In genomic region chr18:52286675-52287074, GRCh38 we compare ENCODE assay signal across 19 cellular contexts. TPM values are rescaled to one million over a fixed set of nuclear protein-coding genes. Genes with fewer than 3 reads are reported as not detected.
A peak's percentile ranks its signal among the peaks of the same experiment; 100 is the strongest.
DNase-seq lines count a peak whose midpoint lies in the region; ATAC-seq, FAIRE-seq and TF ChIP-seq lines count a peak whose summit lies in the region.
"Had no signal": no experiment of that assay in that cellular context is flagged by ENCODE, and none has a peak within 500 bp of the region (broad histone marks: within the 10 kb centered on the region; RNA-seq: fewer than 3 reads in every experiment).

No MANE protein-coding gene starts in this region.

- H3K4me1 ChIP-seq in HUES48 (ENCODE audit: control insufficient read depth, insufficient read depth, low read length) (peaks cover 25% of the 10 kb centered on the region), H1 (replicated peaks in 1 of 4; ENCODE audit: control insufficient read depth in 3 of 4, insufficient read depth in 4 of 4, low read length in 3 of 4) (peaks cover 0 to 6% (median 0%) of the 10 kb centered on the region in 4 experiments; a peak in 3 of 7 replicates), neural progenitor cell (no peaks in the 10 kb centered on the region)
- H3K4me1 ChIP-seq: BE2C, HAP-1 had no signal

- H3K56ac ChIP-seq in H1 (replicated peaks; ENCODE audit: insufficient read length, low read depth, low read length), result no peak overlapping the region

- no peaks in the 10 kb centered on the region for H4K20me1 ChIP-seq in H1 (replicated peaks in 1 of 2; ENCODE audit: control insufficient read depth in 1 of 2, insufficient read depth in 2 of 2, low read length in 2 of 2)
- no peaks in the 10 kb centered on the region for H4K20me1 ChIP-seq in neural progenitor cell (ENCODE audit: low read depth)

- H2BK15ac ChIP-seq in H1 (ENCODE audit: low read length), result no peak overlapping the region

- 0 out of 4 replicates have a peak overlapping the region, but pooled peaks of 1 of the 2 experiments have one; percentile 34 for H3K4me2 ChIP-seq in H1 (ENCODE audit: insufficient read depth in 1 of 2, low read depth in 2 of 2, low read length in 2 of 2)
- H3K4me2 ChIP-seq in neural progenitor cell, result no peak overlapping the region

- H4K91ac ChIP-seq in H1 (replicated peaks; ENCODE audit: insufficient read length, low read length), result no peak overlapping the region

- CTCF ChIA-PET in H1 (lab: Charles Lee; ENCODE audit: partially characterized antibody), result interaction anchor here (0.9 to 1.3 kb wide), 3 partner anchors 28 to 618 kb away, joined by 3 read pairs; no protein-coding TSS in a partner anchor

- H3K9me3 ChIP-seq in HUES48 (ENCODE audit: control insufficient read depth, insufficient read depth, low read length) (no peaks in the 10 kb centered on the region), SK-N-MC (ENCODE audit: low read depth, low read length) (no peaks in the 10 kb centered on the region), H1 (ENCODE audit: insufficient read depth in 2 of 2, low read depth in 1 of 2, low read length in 1 of 2) (no peaks in the 10 kb centered on the region), neural progenitor cell (ENCODE audit: low read depth) (no peaks in the 10 kb centered on the region)
- H3K9me3 ChIP-seq: BE2C, HAP-1 had no signal

- no peak overlapping the region for H2AK5ac ChIP-seq in H1 (ENCODE audit: low read depth, low read length)

- H4K8ac ChIP-seq in H1 (ENCODE audit: extremely low read depth, insufficient read depth, low read length), result no peak overlapping the region

- no peaks in the 10 kb centered on the region for H3K79me2 ChIP-seq in H1 (ENCODE audit: control insufficient read depth in 1 of 2, insufficient read depth in 2 of 2, low read length in 2 of 2)
- H3K79me2 ChIP-seq in neural progenitor cell (ENCODE audit: low read depth), result no peaks in the 10 kb centered on the region

- no peak overlapping the region for H3K4me3 Mint-ChIP-seq in neural progenitor cell
- no peak overlapping the region for H3K4me3 Mint-ChIP-seq in stimulated activated naive B cell treated with anti-CD40 and anti-IgM and Interleukin-4, amounts not matched to agents 10 μg/mL and 1 μg/mL and 100 μg/mL, for 72 hours
- H3K4me3 Mint-ChIP-seq: CD4-positive, alpha-beta memory T cell had no signal

- no peak overlapping the region for H3K18ac ChIP-seq in H1 (ENCODE audit: extremely low read depth, low read length)

- no peak overlapping the region for H2BK12ac ChIP-seq in H1 (ENCODE audit: low read depth, low read length)

- POLR2A ChIA-PET in H1 (lab: Charles Lee; ENCODE audit: partially characterized antibody), result no interaction called here

- no peaks in the 10 kb centered on the region for H3F3A ChIP-seq in neural progenitor cell (ENCODE audit: low read depth)

- no peaks in the 10 kb centered on the region for H3K23me2 ChIP-seq in H1 (ENCODE audit: low read depth, low read length)

- 0 out of 2 replicates have a peak overlapping the region, but pooled peaks have one; percentile 34 for H2BK20ac ChIP-seq in H1 (ENCODE audit: low read length)

- no peak overlapping the region for H3K9ac ChIP-seq in HUES48 (ENCODE audit: low read depth, low read length)
- no peak overlapping the region for H3K9ac ChIP-seq in SK-N-MC (ENCODE audit: insufficient read length)
- H3K9ac ChIP-seq in H1 (replicated peaks in 1 of 4; ENCODE audit: extremely low read depth in 1 of 4, low read depth in 3 of 4, low read length in 3 of 4), result no peak overlapping the region
- H3K9ac ChIP-seq in neural progenitor cell, result no peak overlapping the region

- 72% methylated on average over 6 of the region's 6 CpGs; no CpG with 5 or more reads in 1 of the 2 experiments for WGBS in H1 (ENCODE audit: extremely low coverage in 1 of 2, insufficient coverage in 1 of 2, insufficient read length in 1 of 2, insufficient replicate concordance in 2 of 2, low coverage in 1 of 2, low lambda C conversion rate in 2 of 2, missing lambda C conversion rate in 1 of 2), 2 experiments

- DNase-seq in SK-N-MC (ENCODE audit: low read depth, low spot score), result no peak
- no peak for DNase-seq in H1 (ENCODE audit: low read depth in 1 of 2, low spot score in 2 of 2)
- DNase-seq in neural progenitor cell (ENCODE audit: low spot score), result no peak
- no peak for DNase-seq in stimulated activated naive B cell treated with anti-CD40 and anti-IgM and Interleukin-4, amounts not matched to agents 10 μg/mL and 1 μg/mL and 100 μg/mL, for 72 hours
- no peak for DNase-seq in NCI-H774 (lab: John Stamatoyannopoulos, UW)
- DNase-seq: BE2C; CD4-positive, alpha-beta memory T cell; DMS79; GOT3; IMR-90 had no signal

- no peak for FAIRE-seq in H1 (lab: Jason Lieb, UNC)
- FAIRE-seq: A204.1, GM12878 had no signal

- TF ChIP-seq RAD21 in H1 (IDR thresholded peaks at IDR 0.05 in 1 of 2, conservative IDR thresholded peaks at IDR 0.05 in 1 of 2; ENCODE audit: low read depth in 2 of 2, low read length in 2 of 2), result no peak

- H3K27me3 Mint-ChIP-seq in neural progenitor cell (ENCODE audit: insufficient read depth, low read depth), result no peaks in the 10 kb centered on the region
- no peaks in the 10 kb centered on the region for H3K27me3 Mint-ChIP-seq in stimulated activated naive B cell treated with anti-CD40 and anti-IgM and Interleukin-4, amounts not matched to agents 10 μg/mL and 1 μg/mL and 100 μg/mL, for 72 hours
- H3K27me3 Mint-ChIP-seq: CD4-positive, alpha-beta memory T cell had no signal

- ATAC-seq in GM18502 (IDR thresholded peaks at IDR 0.05; ENCODE audit: poor library complexity, unreplicated experiment) (no peak), HG03342 (IDR thresholded peaks at IDR 0.05; ENCODE audit: unreplicated experiment) (no peak)
- ATAC-seq in stimulated activated naive B cell treated with anti-CD40 and anti-IgM and Interleukin-4, amounts not matched to agents 10 μg/mL and 1 μg/mL and 100 μg/mL, for 72 hours (replicated peaks), result no peak
- ATAC-seq: GM12878 had no signal

- H3K14ac ChIP-seq in H1 (ENCODE audit: insufficient read length), result no peak overlapping the region

- no peak overlapping the region for H4K5ac ChIP-seq in H1 (ENCODE audit: insufficient read length, low read depth, low read length)

- H3K36me3 ChIP-seq in HUES48 (ENCODE audit: control insufficient read depth, insufficient read depth, low read length) (no peaks in the 10 kb centered on the region), SK-N-MC (ENCODE audit: insufficient read depth, low read length) (no peaks in the 10 kb centered on the region), H1 (ENCODE audit: control insufficient read depth in 2 of 4, insufficient read depth in 4 of 4, low read length in 3 of 4) (no peaks in the 10 kb centered on the region), neural progenitor cell (no peaks in the 10 kb centered on the region)
- H3K36me3 ChIP-seq: BE2C, HAP-1 had no signal

- H3K27me3 ChIP-seq in HUES48 (ENCODE audit: control insufficient read depth, insufficient read depth, low read length) (no peaks in the 10 kb centered on the region), H1 (replicated peaks in 1 of 4; ENCODE audit: control insufficient read depth in 3 of 4, extremely low read depth in 1 of 4, insufficient read depth in 3 of 4, low read length in 3 of 4) (no peaks in the 10 kb centered on the region; a peak in 1 of 7 replicates), neural progenitor cell (no peaks in the 10 kb centered on the region)
- H3K27me3 ChIP-seq: BE2C had no signal

- H3K27ac Mint-ChIP-seq in neural progenitor cell, result peak overlapping the region; percentile 7
- no peak overlapping the region for H3K27ac Mint-ChIP-seq in stimulated activated naive B cell treated with anti-CD40 and anti-IgM and Interleukin-4, amounts not matched to agents 10 μg/mL and 1 μg/mL and 100 μg/mL, for 72 hours
- H3K27ac Mint-ChIP-seq: CD4-positive, alpha-beta memory T cell had no signal

- H2BK5ac ChIP-seq in H1 (ENCODE audit: low read depth, low read length), result peak overlapping the region; percentile 64; the same call in 1 of the 2 replicates

- H3K79me1 ChIP-seq in H1 (ENCODE audit: low read depth, low read length), result no peaks in the 10 kb centered on the region

- H3K23ac ChIP-seq in H1 (ENCODE audit: insufficient read length), result no peak overlapping the region

- TF ChIP-seq EP300 in H1 (IDR thresholded peaks at IDR 0.05; ENCODE audit: borderline replicate concordance in 1 of 2, low read depth in 2 of 2, low read length in 2 of 2), result no peak

- H3K36me3 Mint-ChIP-seq in neural progenitor cell, result no peaks in the 10 kb centered on the region
- no peaks in the 10 kb centered on the region for H3K36me3 Mint-ChIP-seq in stimulated activated naive B cell treated with anti-CD40 and anti-IgM and Interleukin-4, amounts not matched to agents 10 μg/mL and 1 μg/mL and 100 μg/mL, for 72 hours
- H3K36me3 Mint-ChIP-seq: CD4-positive, alpha-beta memory T cell had no signal

- no peak overlapping the region for H3K4ac ChIP-seq in H1 (replicated peaks; ENCODE audit: insufficient read length, low read depth, low read length)

- peaks cover 15% of the 10 kb centered on the region for H3K4me1 Mint-ChIP-seq in neural progenitor cell
- H3K4me1 Mint-ChIP-seq in stimulated activated naive B cell treated with anti-CD40 and anti-IgM and Interleukin-4, amounts not matched to agents 10 μg/mL and 1 μg/mL and 100 μg/mL, for 72 hours, result no peaks in the 10 kb centered on the region
- H3K4me1 Mint-ChIP-seq: CD4-positive, alpha-beta memory T cell had no signal

- no peaks in the 10 kb centered on the region for H3K9me3 Mint-ChIP-seq in neural progenitor cell
- no peaks in the 10 kb centered on the region for H3K9me3 Mint-ChIP-seq in stimulated activated naive B cell treated with anti-CD40 and anti-IgM and Interleukin-4, amounts not matched to agents 10 μg/mL and 1 μg/mL and 100 μg/mL, for 72 hours

- H3K27ac ChIP-seq in HUES48 (ENCODE audit: low read depth, low read length) (peak overlapping the region; percentile 4), SK-N-MC (peak overlapping the region; percentile 53; the same call in 1 of the 2 replicates), H1 (ENCODE audit: low read depth, low read length) (no peak overlapping the region), neural progenitor cell (no peak overlapping the region)
- H3K27ac ChIP-seq: C4-2B, HL-60 had no signal

- H2AFZ ChIP-seq in H1 (ENCODE audit: low read length) (no peak overlapping the region), neural progenitor cell (replicated peaks) (no peak overlapping the region)

- no peak for TF ChIP-seq POLR2A in H1 (IDR thresholded peaks at IDR 0.05; ENCODE audit: control extremely low read depth in 1 of 2, low read depth in 2 of 2, low read length in 2 of 2)

- H2BK120ac ChIP-seq in H1 (replicated peaks; ENCODE audit: low read depth, low read length), result no peak overlapping the region

- H3K4me3 ChIP-seq in HUES48 (ENCODE audit: low read depth, low read length) (no peak overlapping the region), SK-N-MC (peak overlapping the region; percentile 52), H1 (ENCODE audit: extremely low read depth in 1 of 4, insufficient read depth in 2 of 4, low read depth in 3 of 4, low read length in 4 of 4) (no peak overlapping the region), neural progenitor cell (no peak overlapping the region)
- H3K4me3 ChIP-seq: GM12878, HAP-1 had no signal

- TF ChIP-seq CTCF in H1 (IDR thresholded peaks at IDR 0.05; ENCODE audit: control extremely low read depth in 1 of 3, insufficient read depth in 1 of 3, low read depth in 1 of 3, low read length in 3 of 3), result no peak
- TF ChIP-seq CTCF in neural progenitor cell (IDR thresholded peaks at IDR 0.05), result no peak

RNA-seq across cellular contexts. Expression of gene DCC, which starts 53.3 kb away (rescaled TPM):
- total RNA-seq in H1 (2021; fragmentation: NEBNext Ultra II Directional; extraction: Animal tissue kit (Norgen Biotek cat#: 25700)), result 1.1 and 1.4 TPM in 2 replicates
- polyA plus RNA-seq in H1 (2011; rRNA removed), result 0.13 and 0.14 TPM in 2 replicates
- polyA plus RNA-seq in H1 (2011; cell fraction: cytosol; rRNA removed), result 0.18 TPM
- polyA plus RNA-seq in H1 (2011; cell fraction: nucleus; rRNA removed), result 0.34 TPM
- 0.08 to 0.35 TPM (median 0.22 TPM) in 4 replicates for polyA plus RNA-seq in H1 (2012, experiment 1 of 2)
- polyA plus RNA-seq in H1 (2012, experiment 2 of 2), result 0.03 TPM
- 1.6 TPM for polyA plus RNA-seq in H1 (2013, experiment 1 of 2)
- polyA plus RNA-seq in H1 (2013, experiment 2 of 2), result 1.9 TPM
- polyA minus RNA-seq in H1 (2011; rRNA and poly(A)+ RNA removed), result 0.22 and 0.27 TPM in 2 replicates
- 0.51 TPM for polyA minus RNA-seq in H1 (2011; cell fraction: cytosol; rRNA and poly(A)+ RNA removed)
- 1.3 TPM for polyA minus RNA-seq in H1 (2011; cell fraction: nucleus; rRNA and poly(A)+ RNA removed)
- 0.40 and 0.41 TPM in 2 replicates for total RNA-seq in neural progenitor cell (ENCODE audit: low replicate concordance)
- total RNA-seq: CD4-positive, alpha-beta memory T cell; G401; GM12878 had no signal
- polyA plus RNA-seq: CD4-positive, alpha-beta memory T cell had no signal

Comparison
In these comparisons a context has a peak if more than half of its experiments do, and no peak if none do; other contexts are left out.
1. H3K27ac ChIP-seq: peak in HUES48 (single experiment) and SK-N-MC (single experiment); none in H1 (single experiment) and neural progenitor cell (single experiment).